3 cellular contexts compared by ENCODE assay signal in genomic region chr1:161594269-161594984, GRCh38. TPM values are rescaled to one million over a fixed set of nuclear protein-coding genes. Genes with fewer than 3 reads are reported as not detected.
"Had no signal": no experiment of that assay in that cellular context is flagged by ENCODE, and none has a peak within 500 bp of the region (broad histone marks: within the 10 kb centered on the region; RNA-seq: fewer than 3 reads in every experiment).

No MANE protein-coding gene starts in this region.

RNA-seq across cellular contexts. Expression of gene FCGR3B, which starts 36.5 kb away (rescaled TPM):
- total RNA-seq: bronchial epithelial cell, endothelial cell of umbilical vein, glomerular endothelial cell had no signal

RNA-seq across cellular contexts. Expression of gene FCGR3A, which starts 44.8 kb away (rescaled TPM):
- total RNA-seq: bronchial epithelial cell, endothelial cell of umbilical vein, glomerular endothelial cell had no signal
